8 cellular contexts compared by ENCODE assay signal in the genomic region with DNA sequence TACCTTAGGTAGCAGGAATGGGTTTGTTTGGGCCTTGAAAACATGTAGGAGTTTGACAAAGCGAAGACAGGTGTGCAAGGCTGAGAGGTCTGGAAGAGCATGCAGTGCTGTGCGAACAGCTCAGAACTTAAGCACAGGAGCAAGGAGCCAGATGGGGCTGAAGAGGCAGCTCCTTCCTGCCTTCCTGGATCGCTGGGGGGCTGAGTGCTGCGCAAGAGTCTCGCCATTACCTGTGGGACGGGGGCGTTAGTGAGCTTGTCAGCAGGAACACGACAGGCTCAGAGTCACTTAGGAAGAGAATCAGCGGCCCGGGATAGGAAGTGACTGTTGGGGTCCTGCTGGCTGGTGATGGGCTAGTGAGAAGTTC. TPM values are rescaled to one million over a fixed set of nuclear protein-coding genes. Genes with fewer than 3 reads are reported as not detected.
DNase-seq lines count a peak whose midpoint lies in the region; ATAC-seq and TF ChIP-seq lines count a peak whose summit lies in the region.

No MANE protein-coding gene starts in this region.

- TF ChIP-seq CTCF in HFF-Myc (IDR thresholded peaks at IDR 0.05; ENCODE audit: low read depth, low read length, missing control alignments): no peak
- TF ChIP-seq CTCF in hepatocyte (IDR thresholded peaks at IDR 0.05; ENCODE audit: poor library complexity): no peak
- TF ChIP-seq CTCF in smooth muscle cell (IDR thresholded peaks at IDR 0.05; ENCODE audit: borderline replicate concordance, insufficient read depth, poor library complexity, severe bottlenecking): no peak

- H3K27me3 Mint-ChIP-seq in activated T-helper 17 cell treated with anti-CD3 and anti-CD28 coated beads, Interleukin-2, amount 50 U/mL, for 72 hours: no peaks in the 10 kb centered on the region

- no peak for DNase-seq in HFF-Myc (ENCODE audit: extremely low read depth, low read depth)
- peak; percentile 37 for DNase-seq in hepatocyte (ENCODE audit: low spot score)
- no peak for DNase-seq in smooth muscle cell (lab: John Stamatoyannopoulos, UW; ENCODE audit: unreplicated experiment)
- no peak for DNase-seq in COR-L47 (lab: John Stamatoyannopoulos, UW)
- no peak for DNase-seq in NCI-H1694 (lab: John Stamatoyannopoulos, UW)
- DNase-seq in SIG-M5 (lab: John Stamatoyannopoulos, UW): no peak

- H3F3A ChIP-seq in smooth muscle cell (ENCODE audit: low read depth): no peaks in the 10 kb centered on the region

- H3K27ac Mint-ChIP-seq in activated T-helper 17 cell treated with anti-CD3 and anti-CD28 coated beads, Interleukin-2, amount 50 U/mL, for 72 hours: peak overlapping the region; percentile 97

- peaks cover 16% of the 10 kb centered on the region for H3K36me3 Mint-ChIP-seq in activated T-helper 17 cell treated with anti-CD3 and anti-CD28 coated beads, Interleukin-2, amount 50 U/mL, for 72 hours (ENCODE audit: low read depth)

- H3K4me1 Mint-ChIP-seq in activated T-helper 17 cell treated with anti-CD3 and anti-CD28 coated beads, Interleukin-2, amount 50 U/mL, for 72 hours: peaks cover 25% of the 10 kb centered on the region

- no peaks in the 10 kb centered on the region for H3K27me3 ChIP-seq in BLaER1 treated with 17β-estradiol and CSF1 and Interleukin-3, amounts not matched to agents 10 nM and 100 nM
- H3K27me3 ChIP-seq in hepatocyte: no peaks in the 10 kb centered on the region
- no peaks in the 10 kb centered on the region for H3K27me3 ChIP-seq in smooth muscle cell (ENCODE audit: low read depth)

- H3K4me3 Mint-ChIP-seq in activated T-helper 17 cell treated with anti-CD3 and anti-CD28 coated beads, Interleukin-2, amount 50 U/mL, for 72 hours: peak overlapping the region; percentile 89

- H3K9me3 ChIP-seq in BLaER1 treated with 17β-estradiol and CSF1 and Interleukin-3, amounts not matched to agents 10 nM and 100 nM (replicated peaks in 1 of 11): no peaks in the 10 kb centered on the region
- H3K9me3 ChIP-seq in hepatocyte (ENCODE audit: low read depth) (no peaks in the 10 kb centered on the region), smooth muscle cell (replicated peaks; ENCODE audit: low read depth) (no peaks in the 10 kb centered on the region)

- H3K79me2 ChIP-seq in hepatocyte (peaks cover 13% of the 10 kb centered on the region), smooth muscle cell (ENCODE audit: low read depth) (peaks cover 5% of the 10 kb centered on the region)

- 16% methylated on average over 10 of the region's 10 CpGs for WGBS in hepatocyte (ENCODE audit: low lambda C conversion rate, missing lambda C conversion rate)
- WGBS in smooth muscle cell (ENCODE audit: low lambda C conversion rate): 14% methylated on average over 10 of the region's 10 CpGs

- H3K9me3 Mint-ChIP-seq in activated T-helper 17 cell treated with anti-CD3 and anti-CD28 coated beads, Interleukin-2, amount 50 U/mL, for 72 hours: no peaks in the 10 kb centered on the region

- H3K9ac ChIP-seq in BLaER1 treated with 17β-estradiol and CSF1 and Interleukin-3, amounts not matched to agents 10 nM and 100 nM: peak overlapping the region; percentile 79 to 98 (median 92)
- H3K9ac ChIP-seq in smooth muscle cell (ENCODE audit: low read depth): peak overlapping the region; percentile 56

- H3K36me3 ChIP-seq in BLaER1 treated with 17β-estradiol and CSF1 and Interleukin-3, amounts not matched to agents 10 nM and 100 nM: peaks cover 0 to 23% (median 9%) of the 10 kb centered on the region in 11 experiments; a peak in 9 of 22 replicates
- H3K36me3 ChIP-seq in hepatocyte (replicated peaks; ENCODE audit: insufficient read depth, low read depth) (no peaks in the 10 kb centered on the region), smooth muscle cell (ENCODE audit: low read depth) (no peaks in the 10 kb centered on the region)

- H3K4me2 ChIP-seq in BLaER1 treated with 17β-estradiol and CSF1 and Interleukin-3, amounts not matched to agents 10 nM and 100 nM: peak overlapping the region; percentile 77 to 99 (median 95)
- H3K4me2 ChIP-seq in hepatocyte (peak overlapping the region; percentile 98), smooth muscle cell (peak overlapping the region; percentile 96)

- no peaks in the 10 kb centered on the region for H3K9me2 ChIP-seq in hepatocyte (replicated peaks; ENCODE audit: insufficient read depth)

- H3K4me3 ChIP-seq in BLaER1 treated with 17β-estradiol and CSF1 and Interleukin-3, amounts not matched to agents 10 nM and 100 nM: peak overlapping the region; percentile 74 to 99 (median 93)
- H3K4me3 ChIP-seq in HFF-Myc (replicated peaks; ENCODE audit: low read depth, low read length) (peak overlapping the region; percentile 88), hepatocyte (peak overlapping the region; percentile 26), smooth muscle cell (peak overlapping the region; percentile 85)

- H2AFZ ChIP-seq in hepatocyte (peak overlapping the region; percentile 78), smooth muscle cell (ENCODE audit: low read depth) (peak overlapping the region; percentile 88)

- ATAC-seq in activated T-helper 17 cell treated with anti-CD3 and anti-CD28 coated beads, Interleukin-2, amount 50 U/mL, for 72 hours (replicated peaks): peak; percentile 22

- peaks cover 0 to 35% (median 29%) of the 10 kb centered on the region in 11 experiments; a peak in 19 of 22 replicates for H4K20me1 ChIP-seq in BLaER1 treated with 17β-estradiol and CSF1 and Interleukin-3, amounts not matched to agents 10 nM and 100 nM
- no peaks in the 10 kb centered on the region for H4K20me1 ChIP-seq in hepatocyte (ENCODE audit: insufficient read depth, poor library complexity, severe bottlenecking)
- H4K20me1 ChIP-seq in smooth muscle cell (ENCODE audit: low read depth): no peaks in the 10 kb centered on the region

- H3K27ac ChIP-seq in BLaER1 treated with 17β-estradiol and CSF1 and Interleukin-3, amounts not matched to agents 10 nM and 100 nM: peak overlapping the region; percentile 44 to 96 (median 90); a peak in 21 of 22 replicates
- H3K27ac ChIP-seq in hepatocyte (peak overlapping the region; percentile 88), smooth muscle cell (ENCODE audit: low read depth) (peak overlapping the region; percentile 32)

- H3K4me1 ChIP-seq in BLaER1 treated with 17β-estradiol and CSF1 and Interleukin-3, amounts not matched to agents 10 nM and 100 nM: peaks cover 23 to 47% (median 39%) of the 10 kb centered on the region in 10 experiments
- H3K4me1 ChIP-seq in hepatocyte (ENCODE audit: insufficient read depth): peaks cover 9% of the 10 kb centered on the region
- peaks cover 23% of the 10 kb centered on the region for H3K4me1 ChIP-seq in smooth muscle cell (ENCODE audit: low read depth)

RNA-seq across cellular contexts. Expression of gene MRM1, which starts 0.5 kb away (rescaled TPM):
- total RNA-seq in activated T-helper 17 cell treated with anti-CD3 and anti-CD28 coated beads, Interleukin-2, amount 50 U/mL, for 72 hours: 10 to 100 TPM; 11.3 to 18.2 TPM
- total RNA-seq in hepatocyte (4.7 and 5.5 TPM in 2 replicates), smooth muscle cell (1.7 and 2.9 TPM in 2 replicates)
- polyA plus RNA-seq in hepatocyte (4.1 and 5.5 TPM in 2 replicates), smooth muscle cell (2.2 and 2.8 TPM in 2 replicates)

RNA-seq across cellular contexts. Expression of gene DHRS11, which starts 9.2 kb away (rescaled TPM):
- 1 to 10 TPM; 3.8 to 6.4 TPM for total RNA-seq in activated T-helper 17 cell treated with anti-CD3 and anti-CD28 coated beads, Interleukin-2, amount 50 U/mL, for 72 hours
- total RNA-seq in hepatocyte (33.2 and 48.9 TPM in 2 replicates), smooth muscle cell (2.9 and 3.1 TPM in 2 replicates)
- polyA plus RNA-seq in hepatocyte (41.3 and 49.8 TPM in 2 replicates), smooth muscle cell (9.4 and 12.2 TPM in 2 replicates)

RNA-seq across cellular contexts. Expression of gene GGNBP2, which starts 56.2 kb away (rescaled TPM):
- total RNA-seq in activated T-helper 17 cell treated with anti-CD3 and anti-CD28 coated beads, Interleukin-2, amount 50 U/mL, for 72 hours: 10 to 100 TPM; 84.2 to 95.7 TPM
- total RNA-seq in hepatocyte (69.6 and 79.9 TPM in 2 replicates), smooth muscle cell (56.6 and 61.8 TPM in 2 replicates)
- polyA plus RNA-seq in hepatocyte (52.2 and 54.1 TPM in 2 replicates), smooth muscle cell (54.4 and 68.8 TPM in 2 replicates)

Comparison
In these comparisons a context has a peak if more than half of its experiments do, and no peak if none do; other contexts are left out.
1. H3K27ac ChIP-seq: peak in every context shown above with its lines; median percentile 90 in BLaER1 treated with 17β-estradiol and CSF1 and Interleukin-3, amounts not matched to agents 10 nM and 100 nM; 88 in hepatocyte; 32 in smooth muscle cell.
2. H3K4me3 ChIP-seq: peak in every context shown above with its lines; median percentile 93 in BLaER1 treated with 17β-estradiol and CSF1 and Interleukin-3, amounts not matched to agents 10 nM and 100 nM; 88 in HFF-Myc; 85 in smooth muscle cell; 26 in hepatocyte.